Comparison of ENCODE assay signal across 1 cellular context in genomic region chr1:28233264-28233606, GRCh38.
TF ChIP-seq lines count a peak whose summit lies in the region.

No MANE protein-coding gene starts in this region.

TF ChIP-seq in endothelial cell of umbilical vein, 7 proteins besides CTCF, POLR2A, EP300 and RAD21:
- TF ChIP-seq GATA2 (IDR thresholded peaks at IDR 0.05; ENCODE audit: insufficient read depth, insufficient read length, low read depth, low read length) (no peak), JUN (IDR thresholded peaks at IDR 0.05; ENCODE audit: borderline replicate concordance, insufficient read depth, insufficient read length, low read depth) (no peak), FOS (IDR thresholded peaks at IDR 0.05; ENCODE audit: borderline replicate concordance, insufficient read depth, low read length) (no peak), POLR2AphosphoS5 (IDR thresholded peaks at IDR 0.05; ENCODE audit: insufficient read depth, low read depth, low read length) (no peak), EZH2 (IDR thresholded peaks at IDR 0.05; ENCODE audit: borderline replicate concordance, low read depth, low read length, severe bottlenecking) (no peak), MYC (IDR thresholded peaks at IDR 0.05; ENCODE audit: low read depth, low read length) (no peak)
- TF ChIP-seq, protein P1, sequence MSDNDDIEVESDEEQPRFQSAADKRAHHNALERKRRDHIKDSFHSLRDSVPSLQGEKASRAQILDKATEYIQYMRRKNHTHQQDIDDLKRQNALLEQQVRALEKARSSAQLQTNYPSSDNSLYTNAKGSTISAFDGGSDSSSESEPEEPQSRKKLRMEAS (IDR thresholded peaks at IDR 0.05; ENCODE audit: insufficient read depth, insufficient read length), result no peak
